8 cellular contexts compared by ENCODE assay signal in the genomic region with DNA sequence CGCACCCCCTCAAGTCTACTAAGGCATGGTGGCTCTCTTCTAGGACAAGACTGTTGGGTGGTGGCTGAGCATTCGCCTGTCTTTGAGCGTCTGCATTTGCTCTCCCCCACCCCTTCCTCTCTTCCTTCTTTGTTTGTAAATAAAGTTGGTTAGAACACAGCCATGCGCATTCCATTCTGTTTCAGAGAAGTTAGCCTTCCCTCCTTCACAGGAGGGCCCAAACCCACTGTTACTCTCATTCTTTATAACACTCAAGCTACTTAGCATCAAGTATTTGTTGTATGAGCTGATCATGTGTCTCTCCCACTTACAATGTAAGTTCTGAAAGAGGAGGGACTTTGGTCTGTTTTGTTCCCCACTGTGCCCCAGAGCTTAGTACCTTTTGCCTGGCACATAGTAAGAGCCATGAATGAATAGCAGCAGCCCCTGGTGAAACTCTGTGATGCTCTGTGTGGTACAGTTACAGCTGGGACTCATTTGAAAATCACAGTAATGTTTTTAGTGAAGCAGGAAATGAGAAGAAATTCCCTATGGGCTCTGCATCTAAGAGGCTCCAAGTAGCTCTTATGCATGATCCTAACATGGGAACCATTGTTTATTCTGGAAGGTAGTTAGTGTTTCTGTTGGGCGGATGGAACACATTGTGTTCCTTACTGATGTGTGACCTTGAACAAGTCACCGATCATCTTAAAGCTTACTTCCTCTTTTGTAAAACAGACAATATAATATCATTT. TPM values are rescaled to one million over a fixed set of nuclear protein-coding genes. Genes with fewer than 3 reads are reported as not detected.
A peak's percentile ranks its signal among the peaks of the same experiment; 100 is the strongest.
DNase-seq lines count a peak whose midpoint lies in the region; ATAC-seq, FAIRE-seq and TF ChIP-seq lines count a peak whose summit lies in the region.

No MANE protein-coding gene starts in this region.

- in situ Hi-C loops in K562 (cut with MboI): no loop called here

- no TSS peak for BruUV-seq in K562 (replicated peaks; lab: Mats Ljungman, UMichigan)

- FAIRE-seq in K562 (lab: Jason Lieb, UNC): no peak

- no peaks in the 10 kb centered on the region for H3K27me3 Mint-ChIP-seq in activated CD4-positive, alpha-beta memory T cell treated with anti-CD3 and anti-CD28 coated beads for 36 hours
- H3K27me3 Mint-ChIP-seq in activated CD4-positive, alpha-beta memory T cell treated with anti-CD3 and anti-CD28 coated beads, Interleukin-2, amount 10 ng/mL, durations not matched to agents 7 days and 5 days: peaks cover 12% of the 10 kb centered on the region

- POLR2A ChIA-PET in activated CD4-positive, alpha-beta memory T cell treated with anti-CD3 and anti-CD28 coated beads for 36 hours (lab: Charles Lee): interaction anchor here (0.8 to 1.4 kb wide), 2 partner anchors 9 to 11 kb away, joined by 4 to 5 read pairs; no protein-coding TSS in a partner anchor
- POLR2A ChIA-PET in activated CD4-positive, alpha-beta memory T cell treated with anti-CD3 and anti-CD28 coated beads, Interleukin-2, amount 10 ng/mL, durations not matched to agents 7 days and 5 days (lab: Charles Lee): interaction anchor here (1.0 kb wide), 2 partner anchors 8 to 13 kb away, joined by 3 to 4 read pairs; no protein-coding TSS in a partner anchor
- POLR2A ChIA-PET in K562 (lab: Yijun Ruan, JAX): interaction anchor here (0.6 to 1.1 kb wide), 3 partner anchors 12 to 43 kb away, joined by 3 to 4 read pairs (median 4); no protein-coding TSS in a partner anchor

- H3K9me3 Mint-ChIP-seq in activated CD4-positive, alpha-beta memory T cell treated with anti-CD3 and anti-CD28 coated beads for 36 hours: no peaks in the 10 kb centered on the region
- no peaks in the 10 kb centered on the region for H3K9me3 Mint-ChIP-seq in activated CD4-positive, alpha-beta memory T cell treated with anti-CD3 and anti-CD28 coated beads, Interleukin-2, amount 10 ng/mL, durations not matched to agents 7 days and 5 days

- CTCF ChIA-PET in activated CD4-positive, alpha-beta memory T cell treated with anti-CD3 and anti-CD28 coated beads for 36 hours (lab: Charles Lee): interaction anchor here (2.1 kb wide), 1 partner anchor 16 kb away, joined by 8 read pairs; no protein-coding TSS in a partner anchor
- CTCF ChIA-PET in activated CD4-positive, alpha-beta memory T cell treated with anti-CD3 and anti-CD28 coated beads, Interleukin-2, amount 10 ng/mL, durations not matched to agents 7 days and 5 days (lab: Charles Lee): interaction anchor here (0.8 to 1.3 kb wide), 4 partner anchors 21 to 150 kb away, joined by 3 read pairs; no protein-coding TSS in a partner anchor
- CTCF ChIA-PET in K562 (lab: Yijun Ruan, JAX; ENCODE audit: low intra/inter-chr PET ratio): no interaction called here

- TF ChIP-seq RAD21 in K562 (CRISPR knock-in tag; conservative IDR thresholded peaks at IDR 0.05 in 1 of 2, IDR thresholded peaks at IDR 0.05 in 1 of 2): no peak

- H3K4me3 Mint-ChIP-seq in activated CD4-positive, alpha-beta memory T cell treated with anti-CD3 and anti-CD28 coated beads for 36 hours: no peak overlapping the region
- H3K4me3 Mint-ChIP-seq in activated CD4-positive, alpha-beta memory T cell treated with anti-CD3 and anti-CD28 coated beads, Interleukin-2, amount 10 ng/mL, durations not matched to agents 7 days and 5 days: no peak overlapping the region

- H3K36me3 ChIP-seq in K562 (ENCODE audit: control insufficient read depth, insufficient read depth, low read length): no peaks in the 10 kb centered on the region

- H3K9ac ChIP-seq in K562 (ENCODE audit: insufficient read depth in 1 of 2, low read depth in 2 of 2, low read length in 2 of 2): no peak overlapping the region

- no peak for TF ChIP-seq EP300 in K562 (IDR thresholded peaks at IDR 0.05; ENCODE audit: low read length)

- intact Hi-C loops in activated CD4-positive, alpha-beta memory T cell treated with anti-CD3 and anti-CD28 coated beads for 36 hours (cut with micrococcal nuclease): no loop called here
- intact Hi-C loops in K562 (cut with micrococcal nuclease) (no loop called here), sciatic nerve (cut with DNase I) (no loop called here)

- DNase-seq in activated CD4-positive, alpha-beta memory T cell treated with anti-CD3 and anti-CD28 coated beads for 36 hours: peak; percentile 36
- DNase-seq in activated CD4-positive, alpha-beta memory T cell treated with anti-CD3 and anti-CD28 coated beads, Interleukin-2, amount 10 ng/mL, durations not matched to agents 7 days and 5 days: no peak
- no peak for DNase-seq in K562 (ENCODE audit: extremely low read depth in 1 of 4, low spot score in 3 of 4)
- no peak for DNase-seq in sciatic nerve (ENCODE audit: low spot score)
- no peak for DNase-seq in COLO829 (ENCODE audit: low spot score)
- no peak for DNase-seq in inferior parietal cortex (ENCODE audit: extremely low spot score)
- no peak for DNase-seq in stimulated activated CD4-positive, alpha-beta T cell treated with anti-CD3 and anti-CD28 coated beads, Interleukin-4, amount 100 ng/mL, for 24 hours

- H3K27ac ChIP-seq in K562 (ENCODE audit: extremely low read depth, low read depth, low read length): no peak overlapping the region

- H3K9me1 ChIP-seq in K562 (ENCODE audit: control insufficient read depth, insufficient read depth, low read length): no peaks in the 10 kb centered on the region

- H3K27ac Mint-ChIP-seq in activated CD4-positive, alpha-beta memory T cell treated with anti-CD3 and anti-CD28 coated beads for 36 hours: no peak overlapping the region
- no peak overlapping the region for H3K27ac Mint-ChIP-seq in activated CD4-positive, alpha-beta memory T cell treated with anti-CD3 and anti-CD28 coated beads, Interleukin-2, amount 10 ng/mL, durations not matched to agents 7 days and 5 days

- no peaks in the 10 kb centered on the region for H3K79me2 ChIP-seq in K562 (ENCODE audit: control insufficient read depth, insufficient read depth, low read length)

- no peak overlapping the region for H3K4me3 ChIP-seq in K562

- no peak overlapping the region for H2AFZ ChIP-seq in K562 (ENCODE audit: low read depth, low read length)

- WGBS in K562 (ENCODE audit: insufficient coverage, low coverage, missing lambda C conversion rate): 64% methylated on average over 6 of the region's 6 CpGs

- H3K9me3 ChIP-seq in K562 (replicated peaks; ENCODE audit: control insufficient read depth, insufficient read depth, low read depth, low read length): no peaks in the 10 kb centered on the region

- TF ChIP-seq CTCF in K562 (IDR thresholded peaks at IDR 0.05 in 2 of 3, conservative IDR thresholded peaks at IDR 0.05 in 1 of 3; ENCODE audit: insufficient read depth in 2 of 3, low read depth in 1 of 3, low read length in 3 of 3): no peak

- peaks cover 61% of the 10 kb centered on the region for H3K4me1 Mint-ChIP-seq in activated CD4-positive, alpha-beta memory T cell treated with anti-CD3 and anti-CD28 coated beads for 36 hours (ENCODE audit: low read depth)
- peaks cover 52% of the 10 kb centered on the region for H3K4me1 Mint-ChIP-seq in activated CD4-positive, alpha-beta memory T cell treated with anti-CD3 and anti-CD28 coated beads, Interleukin-2, amount 10 ng/mL, durations not matched to agents 7 days and 5 days

- ATAC-seq in HG03159 (IDR thresholded peaks at IDR 0.05; ENCODE audit: unreplicated experiment): peak; percentile 61
- ATAC-seq in K562: no peak
- peak; percentile 60 for ATAC-seq in sciatic nerve

- H4K20me1 ChIP-seq in K562 (replicated peaks; ENCODE audit: control insufficient read depth, insufficient read depth, low read length): no peaks in the 10 kb centered on the region; the same call in 1 of the 2 replicates

- H3K4me1 ChIP-seq in K562 (replicated peaks in 1 of 2; ENCODE audit: control insufficient read depth in 2 of 2, insufficient read depth in 2 of 2, low read length in 2 of 2): no peaks in the 10 kb centered on the region

- no peaks in the 10 kb centered on the region for H3K27me3 ChIP-seq in K562 (ENCODE audit: control insufficient read depth in 2 of 2, insufficient read depth in 2 of 2, low read length in 2 of 2)

- peaks cover 3% of the 10 kb centered on the region for H3K36me3 Mint-ChIP-seq in activated CD4-positive, alpha-beta memory T cell treated with anti-CD3 and anti-CD28 coated beads for 36 hours
- peaks cover 2% of the 10 kb centered on the region for H3K36me3 Mint-ChIP-seq in activated CD4-positive, alpha-beta memory T cell treated with anti-CD3 and anti-CD28 coated beads, Interleukin-2, amount 10 ng/mL, durations not matched to agents 7 days and 5 days (ENCODE audit: low read depth)

- no peak for TF ChIP-seq POLR2A in K562 (conservative IDR thresholded peaks at IDR 0.05)

- H3K4me2 ChIP-seq in K562 (ENCODE audit: insufficient read depth, low read length): no peak overlapping the region

TF ChIP-seq in K562, 482 proteins besides CTCF, POLR2A, EP300 and RAD21 (continues in another document):
- TF ChIP-seq KLF16 (IDR thresholded peaks at IDR 0.05) (no peak), ZNF239 (CRISPR knock-in tag; IDR thresholded peaks at IDR 0.05) (no peak), HNRNPLL (IDR thresholded peaks at IDR 0.05; ENCODE audit: low read depth, low read length, poor library complexity, severe bottlenecking) (no peak), SREBF2 (CRISPR knock-in tag; IDR thresholded peaks at IDR 0.05) (no peak), COPS2 (conservative IDR thresholded peaks at IDR 0.05) (no peak), ESRRA (IDR thresholded peaks at IDR 0.05; ENCODE audit: borderline replicate concordance, low read depth) (peak; percentile 75)

RNA-seq across cellular contexts. Expression of gene MGAT5, which starts 7.7 kb away (rescaled TPM):
- 10 to 100 TPM; 33.6 to 38.3 TPM for total RNA-seq in activated CD4-positive, alpha-beta memory T cell treated with anti-CD3 and anti-CD28 coated beads for 36 hours
- total RNA-seq in activated CD4-positive, alpha-beta memory T cell treated with anti-CD3 and anti-CD28 coated beads, Interleukin-2, amount 10 ng/mL, durations not matched to agents 7 days and 5 days: 10 to 100 TPM; 44.5 to 44.9 TPM
- total RNA-seq in K562 (2011; cell fraction: chromatin; rRNA removed; ENCODE audit: low replicate concordance): 26.5 and 52.3 TPM in 2 replicates
- total RNA-seq in K562 (2011; cell fraction: nucleolus; rRNA removed): 30.8 and 33.2 TPM in 2 replicates
- total RNA-seq in K562 (2011; cell fraction: nucleoplasm; rRNA removed): 24.4 and 30.8 TPM in 2 replicates
- total RNA-seq in K562 (2014; rRNA removed): 10.4 and 13.2 TPM in 2 replicates
- total RNA-seq in K562 (2014; rRNA removed; fragmentation: Illumina TruSeq; extraction: Trizol): 11.6 and 14.2 TPM in 2 replicates
- 10.9 and 11.6 TPM in 2 replicates for total RNA-seq in K562 (2015; rRNA removed; fragmentation: Illumina TruSeq; extraction: Trizol)
- 18.6 and 22.6 TPM in 2 replicates for total RNA-seq in K562 (2021)
- polyA plus RNA-seq in K562 (2011; rRNA removed): 8.2 and 8.3 TPM in 2 replicates
- 4.6 and 11.8 TPM in 2 replicates for polyA plus RNA-seq in K562 (2011; cell fraction: cytosol; rRNA removed)
- 9.4 and 11.3 TPM in 2 replicates for polyA plus RNA-seq in K562 (2011; cell fraction: nucleus; rRNA removed)
- 12.7 and 17.8 TPM in 2 replicates for polyA plus RNA-seq in K562 (2012)
- 10.1 and 11.1 TPM in 2 replicates for polyA plus RNA-seq in K562 (2014; fragmentation: Illumina TruSeq; extraction: Trizol)
- polyA plus RNA-seq in K562 (2014; fragmentation: Nextera tagmentation; extraction: Ambion mirVana): 1 to 10 TPM; 1.6 to 2.1 TPM
- 5.6 and 7.3 TPM in 2 replicates for polyA plus RNA-seq in K562 (2014; rRNA removed)
- polyA minus RNA-seq in K562 (2011; rRNA and poly(A)+ RNA removed): 30.6 and 54.6 TPM in 2 replicates
- 13.0 and 14.3 TPM in 2 replicates for polyA minus RNA-seq in K562 (2011; cell fraction: cytosol; rRNA and poly(A)+ RNA removed)
- polyA minus RNA-seq in K562 (2011; cell fraction: nucleus; rRNA and poly(A)+ RNA removed): 21.1 and 52.9 TPM in 2 replicates
- total RNA-seq in sciatic nerve: 49.6 TPM
